In the genomic region with DNA sequence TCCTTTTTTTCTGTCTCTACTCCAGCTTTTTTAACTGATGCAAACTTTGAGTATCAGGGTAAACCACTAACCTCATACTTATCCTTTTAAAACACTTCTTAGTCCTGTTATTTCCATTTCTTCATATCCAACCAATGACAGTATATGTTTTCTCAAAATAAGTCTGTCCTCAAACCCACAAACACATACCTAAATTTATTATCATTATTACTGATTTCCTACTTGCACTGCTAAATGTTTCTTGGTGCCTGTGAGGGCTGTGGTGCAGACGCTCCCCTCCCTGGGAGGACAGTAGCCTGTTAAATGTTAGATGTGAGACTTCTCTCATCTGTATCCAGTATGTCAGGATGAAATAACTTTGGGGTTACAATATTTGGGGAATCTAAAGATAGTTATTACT, we compare ENCODE assay signal across 19 cellular contexts.
A peak's percentile ranks its signal among the peaks of the same experiment; 100 is the strongest.
DNase-seq lines count a peak whose midpoint lies in the region; ATAC-seq, FAIRE-seq and TF ChIP-seq lines count a peak whose summit lies in the region.
"Had no signal": no experiment of that assay in that cellular context is flagged by ENCODE, and none has a peak within 500 bp of the region (broad histone marks: within the 10 kb centered on the region; RNA-seq: fewer than 3 reads in every experiment).

No MANE protein-coding gene starts in this region.

- H3K27me3 ChIP-seq in heart left ventricle = no peaks in the 10 kb centered on the region
- no peaks in the 10 kb centered on the region for H3K27me3 ChIP-seq in brain microvascular endothelial cell (replicated peaks)
- H3K27me3 ChIP-seq in muscle layer of duodenum (ENCODE audit: low read depth, low read length) = no peaks in the 10 kb centered on the region
- no peaks in the 10 kb centered on the region for H3K27me3 ChIP-seq in tibial nerve

- 67 to 83% (median 79%) methylated on average over 1 of the region's 1 CpG for WGBS in heart left ventricle, 4 donors
- WGBS in tibial nerve, 2 donors = 57 to 60% methylated on average over 1 of the region's 1 CpG

- ATAC-seq in heart left ventricle (peak in 1 of 4 donors; percentile 6), Right ventricle myocardium superior (ENCODE audit: poor library complexity) (no peak)
- ATAC-seq: GM23338 had no signal

- in situ Hi-C loops in brain microvascular endothelial cell (cut with HindIII; ENCODE audit: low pct_ligation_motif_present, low sequenced_read_pairs) = no loop called here

- no peak for FAIRE-seq in RCC 7860 (lab: Jason Lieb, UNC)
- FAIRE-seq: bronchial epithelial cell, GM12892, urothelium cell line had no signal

- H3K9me3 ChIP-seq in heart left ventricle = peaks cover 0 to 15% (median 0%) of the 10 kb centered on the region in 12 donors
- H3K9me3 ChIP-seq in muscle layer of duodenum (ENCODE audit: control insufficient read depth in 1 of 2, low read length in 2 of 2) = no peaks in the 10 kb centered on the region
- H3K9me3 ChIP-seq in tibial nerve = no peaks in the 10 kb centered on the region

- TF ChIP-seq POLR2A in heart left ventricle (IDR thresholded peaks at IDR 0.05) (no peak), tibial nerve (IDR thresholded peaks at IDR 0.05) (no peak)

- TF ChIP-seq EP300 in tibial nerve (IDR thresholded peaks at IDR 0.05) = no peak

- no peak overlapping the region for H3K4me3 ChIP-seq in heart left ventricle
- no peak overlapping the region for H3K4me3 ChIP-seq in brain microvascular endothelial cell (ENCODE audit: low read depth, low read length)
- no peak overlapping the region for H3K4me3 ChIP-seq in muscle layer of duodenum (ENCODE audit: low read depth in 1 of 2, low read length in 2 of 2)
- no peak overlapping the region for H3K4me3 ChIP-seq in tibial nerve
- H3K4me3 ChIP-seq: GM23338 had no signal

- H3K4me1 ChIP-seq in heart left ventricle (peaks cover 0 to 44% (median 20%) of the 10 kb centered on the region in 12 donors), muscle layer of duodenum (ENCODE audit: control insufficient read depth in 1 of 2, insufficient read depth in 2 of 2, low read length in 2 of 2) (peaks cover 0 to 4% of the 10 kb centered on the region in 2 donors), tibial nerve (peaks cover 0 to 46% (median 18%) of the 10 kb centered on the region in 4 donors)

- H3K36me3 ChIP-seq in heart left ventricle = no peaks in the 10 kb centered on the region
- no peaks in the 10 kb centered on the region for H3K36me3 ChIP-seq in brain microvascular endothelial cell (replicated peaks)
- H3K36me3 ChIP-seq in muscle layer of duodenum (ENCODE audit: control insufficient read depth in 1 of 2, insufficient read depth in 2 of 2, low read length in 2 of 2) = no peaks in the 10 kb centered on the region
- H3K36me3 ChIP-seq in tibial nerve = no peaks in the 10 kb centered on the region

- DNase-seq in heart left ventricle = no peak
- DNase-seq in Right ventricle myocardium superior = no peak
- no peak for DNase-seq in brain microvascular endothelial cell
- no peak for DNase-seq in tibial nerve (ENCODE audit: low spot score in 2 of 2)
- DNase-seq in H4 (ENCODE audit: low spot score) = no peak
- no peak for DNase-seq in stimulated activated CD4-positive, alpha-beta T cell treated with anti-CD3 and anti-CD28 coated beads, Interleukin-1b, Interleukin-23, amount 100 ng/mL, for 48 hours
- DNase-seq in RCC 7860 (ENCODE audit: low spot score) = no peak
- DNase-seq: ACHN; activated CD4-positive, CD25-positive, alpha-beta regulatory T cell treated with anti-CD3 and anti-CD28 coated beads, Interleukin-2, amount 50 U/mL, for 72 hours; activated T-cell treated with anti-CD3 and anti-CD28 coated beads, Interleukin-2, amount 50 U/mL, for 4 hours; DMS79; islet precursor cell; Kasumi-1; T-helper 1 cell had no signal

- intact Hi-C loops in heart left ventricle (cut with DNase I) = loop anchor here in 2 of 10 donors (5.0 kb wide), 2 partner anchors 35 to 45 kb away; no protein-coding TSS in a partner anchor
- intact Hi-C loops in Right ventricle myocardium superior (cut with DNase I) = no loop called here

- no peak for TF ChIP-seq CTCF in heart left ventricle (IDR thresholded peaks at IDR 0.05)
- no peak for TF ChIP-seq CTCF in brain microvascular endothelial cell (IDR thresholded peaks at IDR 0.05; ENCODE audit: low read depth, low read length, missing control alignments)
- TF ChIP-seq CTCF in tibial nerve (IDR thresholded peaks at IDR 0.05) = no peak

- peak overlapping the region; percentile 3 to 82 (median 52) for H3K27ac ChIP-seq in heart left ventricle
- peak overlapping the region; percentile 83 for H3K27ac ChIP-seq in brain microvascular endothelial cell
- peak overlapping the region; percentile 78 for H3K27ac ChIP-seq in muscle layer of duodenum (ENCODE audit: low read length)
- peak overlapping the region; percentile 5 to 83 (median 50) for H3K27ac ChIP-seq in tibial nerve
